In the genomic region with DNA sequence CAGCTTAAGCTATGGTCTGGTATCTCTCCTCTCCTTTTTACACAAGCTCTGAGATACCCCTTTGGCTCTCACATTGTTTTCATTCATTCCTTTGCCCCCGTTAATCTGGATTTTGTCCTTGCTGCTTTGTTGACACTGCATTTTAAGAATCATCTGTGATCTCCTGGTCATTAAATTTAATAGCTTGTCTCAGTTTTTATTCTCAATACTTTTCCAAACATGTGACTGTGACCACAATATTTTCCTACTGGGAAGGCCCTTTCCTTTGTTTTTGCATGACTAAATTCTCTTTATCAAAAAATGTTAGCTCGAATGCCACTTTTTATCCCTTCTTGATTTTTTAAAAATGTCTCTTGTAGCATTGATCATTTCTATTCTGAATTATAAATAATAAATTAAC, we compare ENCODE assay signal across 16 cellular contexts.
"Had no signal": no experiment of that assay in that cellular context is flagged by ENCODE, and none has a peak within 500 bp of the region (broad histone marks: within the 10 kb centered on the region; RNA-seq: fewer than 3 reads in every experiment).

No MANE protein-coding gene starts in this region.

- H3K9me3 ChIP-seq: colonic mucosa, neutrophil, SJSA1, testis had no signal

- ATAC-seq: natural killer cell; stimulated activated effector memory CD8-positive, alpha-beta T cell treated with anti-CD3 and anti-CD28 coated beads, Interleukin-12 subunit alpha, Interleukin-12 subunit beta, amount 100 ng/mL, for 72 hours had no signal

- H3K27me3 ChIP-seq: colonic mucosa, neutrophil, SJSA1, testis had no signal

- H3K36me3 ChIP-seq: colonic mucosa, neutrophil, SJSA1 had no signal

- H3K4me3 ChIP-seq: colonic mucosa, SJSA1, testis had no signal

- H3K4me1 ChIP-seq: colonic mucosa, testis had no signal

- H3K27ac ChIP-seq: colonic mucosa, neutrophil, SJSA1, testis, VCaP had no signal

- DNase-seq: activated CD4-positive, alpha-beta T cell treated with anti-CD3 and anti-CD28 coated beads for 1 hour; activated gamma-delta T cell; caudate nucleus; colonic mucosa; immature natural killer cell; mesendoderm; natural killer cell; posterior cingulate gyrus; stimulated activated CD4-positive, alpha-beta T cell treated with anti-CD3 and anti-CD28 coated beads, Interleukin-4, amount 100 ng/mL, for 24 hours; SW 1271; T-helper 2 cell; testis had no signal
